26 cellular contexts compared by ENCODE assay signal in the genomic region with DNA sequence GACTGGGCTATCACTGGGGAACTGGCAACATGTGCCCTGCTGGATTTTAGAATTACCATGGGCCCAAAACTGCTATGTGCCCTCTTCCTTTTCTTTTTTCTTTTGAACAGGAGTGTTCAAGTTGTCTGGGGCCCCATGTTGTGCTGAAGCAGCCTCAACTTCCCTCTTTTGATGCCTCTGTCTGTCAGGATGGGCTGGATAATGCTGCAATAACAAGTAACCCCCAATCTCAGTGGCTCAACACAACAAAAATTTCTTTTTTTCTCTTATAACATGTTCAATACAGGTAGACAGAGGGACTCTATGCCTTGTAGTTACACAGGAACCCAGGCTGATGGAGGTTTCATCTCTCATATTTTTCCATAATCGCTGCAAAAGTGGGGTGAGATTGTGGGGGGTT.
"Had no signal": no experiment of that assay in that cellular context is flagged by ENCODE, and none has a peak within 500 bp of the region (broad histone marks: within the 10 kb centered on the region; RNA-seq: fewer than 3 reads in every experiment).

No MANE protein-coding gene starts in this region.

- H3K27ac Mint-ChIP-seq: dendritic cell treated with granulocyte-macrophage colony-stimulating factor and Interleukin-4, amounts not matched to agents 40 ng/mL and 50 ng/mL, for 4 days; effector memory CD8-positive, alpha-beta T cell had no signal

- H3K4me1 ChIP-seq: colonic mucosa, esophagus muscularis mucosa, gastrocnemius medialis, gastroesophageal sphincter had no signal

- H3K9me3 ChIP-seq: colonic mucosa, esophagus muscularis mucosa, esophagus squamous epithelium, gastrocnemius medialis, gastroesophageal sphincter, heart left ventricle, heart right ventricle had no signal

- H3K36me3 ChIP-seq: colonic mucosa, esophagus muscularis mucosa, esophagus squamous epithelium, gastrocnemius medialis, gastroesophageal sphincter, heart left ventricle, heart right ventricle had no signal

- H3K9me3 Mint-ChIP-seq: dendritic cell treated with granulocyte-macrophage colony-stimulating factor and Interleukin-4, amounts not matched to agents 40 ng/mL and 50 ng/mL, for 4 days; effector memory CD8-positive, alpha-beta T cell had no signal

- H3K27me3 ChIP-seq: colonic mucosa, dorsolateral prefrontal cortex, esophagus squamous epithelium, gastrocnemius medialis, heart left ventricle had no signal

- DNase-seq: colonic mucosa; cortex of kidney; dermis blood vessel endothelial cell; dorsolateral prefrontal cortex; effector CD4-positive, alpha-beta T cell; effector CD8-positive, alpha-beta T cell; effector memory CD4-positive, alpha-beta T cell; effector memory CD8-positive, alpha-beta T cell; erythroblast; esophagus squamous epithelium; foreskin fibroblast; foreskin keratinocyte; foreskin melanocyte; gastrocnemius medialis; glutamatergic neuron; heart left ventricle; heart right ventricle had no signal

- H3K27ac ChIP-seq: colonic mucosa, coronary artery, dorsolateral prefrontal cortex, epithelial cell of prostate, esophagus muscularis mucosa, esophagus squamous epithelium, foreskin keratinocyte, gastrocnemius medialis, gastroesophageal sphincter, heart left ventricle, heart right ventricle had no signal

- H3K4me3 Mint-ChIP-seq: dendritic cell treated with granulocyte-macrophage colony-stimulating factor and Interleukin-4, amounts not matched to agents 40 ng/mL and 50 ng/mL, for 4 days; effector memory CD8-positive, alpha-beta T cell had no signal

- ATAC-seq: effector memory CD8-positive, alpha-beta T cell; esophagus mucosa; foreskin keratinocyte; gastrocnemius medialis; gastroesophageal sphincter; heart left ventricle; heart right ventricle had no signal

- FAIRE-seq: colon, endothelial cell of umbilical vein, frontal cortex had no signal

- H3K4me3 ChIP-seq: colonic mucosa, coronary artery, dorsolateral prefrontal cortex, esophagus muscularis mucosa, esophagus squamous epithelium, gastrocnemius medialis, gastroesophageal sphincter, heart left ventricle, heart right ventricle had no signal
